Comparison of ENCODE assay signal across 24 cellular contexts in genomic region chr1:42318601-42319000, GRCh38. TPM values are rescaled to one million over a fixed set of nuclear protein-coding genes. Genes with fewer than 3 reads are reported as not detected.
DNase-seq lines count a peak whose midpoint lies in the region; ATAC-seq and TF ChIP-seq lines count a peak whose summit lies in the region.
"Had no signal": no experiment of that assay in that cellular context is flagged by ENCODE, and none has a peak within 500 bp of the region (broad histone marks: within the 10 kb centered on the region; RNA-seq: fewer than 3 reads in every experiment).

No MANE protein-coding gene starts in this region.

- no peak overlapping the region for H3K4me2 ChIP-seq in GM23248 (ENCODE audit: unreplicated experiment)

- peaks cover 43% of the 10 kb centered on the region for H3K4me1 ChIP-seq in GM23248 (ENCODE audit: insufficient read depth)

- H4K20me1 ChIP-seq in GM23248 (ENCODE audit: insufficient read depth): 0 out of 2 replicates have a peak, but pooled peaks cover 4% of the 10 kb centered on the region

- in situ Hi-C loops in GM23248 (cut with MboI): no loop called here

- H3K4me3 ChIP-seq in GM23248 (no peak overlapping the region), dorsolateral prefrontal cortex (peak overlapping the region in 1 of 59 donors; percentile 10), retinal pigment epithelial cell (ENCODE audit: low read length) (no peak overlapping the region)
- H3K4me3 ChIP-seq: SJSA1, tibial nerve had no signal

- no peak overlapping the region for H3K9ac ChIP-seq in GM23248

- no peaks in the 10 kb centered on the region for H3K36me3 ChIP-seq in GM23248 (ENCODE audit: low read depth)
- H3K36me3 ChIP-seq: SJSA1, tibial nerve had no signal

- peaks cover 39% of the 10 kb centered on the region for H3F3A ChIP-seq in GM23248 (ENCODE audit: insufficient read depth)

- no peaks in the 10 kb centered on the region for H3K27me3 ChIP-seq in GM23248 (replicated peaks; ENCODE audit: insufficient read depth)
- no peaks in the 10 kb centered on the region for H3K27me3 ChIP-seq in dorsolateral prefrontal cortex
- H3K27me3 ChIP-seq: SJSA1, tibial nerve had no signal

- H3K4me3 Mint-ChIP-seq in activated naive CD8-positive, alpha-beta T cell: no peak overlapping the region
- no peak overlapping the region for H3K4me3 Mint-ChIP-seq in activated naive CD8-positive, alpha-beta T cell treated with anti-CD3 and anti-CD28 coated beads, Interleukin-2, amount 50 U/mL, for 24 hours
- H3K4me3 Mint-ChIP-seq: H9, memory B cell had no signal

- peaks cover 97% of the 10 kb centered on the region for H3K79me2 ChIP-seq in GM23248 (ENCODE audit: insufficient read depth)

- no peak for TF ChIP-seq CTCF in dorsolateral prefrontal cortex (IDR thresholded peaks at IDR 0.05 in 54 of 56, conservative IDR thresholded peaks at IDR 0.05 in 2 of 56; ENCODE audit: low read depth in 1 of 56, partially characterized antibody in 56 of 56)
- no peak for TF ChIP-seq CTCF in retinal pigment epithelial cell (conservative IDR thresholded peaks at IDR 0.05; ENCODE audit: low read depth, low read length)

- intact Hi-C loops in dorsolateral prefrontal cortex (cut with DNase I): loop anchor here in 1 of 2 donors (10.0 kb wide), 1 partner anchor 54 kb away; no protein-coding TSS in a partner anchor

- H3K4me1 Mint-ChIP-seq in activated naive CD8-positive, alpha-beta T cell (ENCODE audit: low read depth): peaks cover 94% of the 10 kb centered on the region
- H3K4me1 Mint-ChIP-seq in activated naive CD8-positive, alpha-beta T cell treated with anti-CD3 and anti-CD28 coated beads, Interleukin-2, amount 50 U/mL, for 24 hours: peaks cover 95% of the 10 kb centered on the region

- H3K9me3 Mint-ChIP-seq in activated naive CD8-positive, alpha-beta T cell (ENCODE audit: low read depth): no peaks in the 10 kb centered on the region
- no peaks in the 10 kb centered on the region for H3K9me3 Mint-ChIP-seq in activated naive CD8-positive, alpha-beta T cell treated with anti-CD3 and anti-CD28 coated beads, Interleukin-2, amount 50 U/mL, for 24 hours
- H3K9me3 Mint-ChIP-seq: activated T-helper 2 cell treated with anti-CD3 and anti-CD28 coated beads, Interferon-gamma antibody, Interleukin-2, Interleukin-4, amounts not matched to agents 10 μg/mL and 5 μg/mL and 100 μg/mL, durations not matched to agents 14 hours and 24 hours and 36 hours; CD14-positive monocyte; H9; memory B cell had no signal

- H3K36me3 Mint-ChIP-seq in activated naive CD8-positive, alpha-beta T cell: peaks cover 9% of the 10 kb centered on the region
- H3K36me3 Mint-ChIP-seq in activated naive CD8-positive, alpha-beta T cell treated with anti-CD3 and anti-CD28 coated beads, Interleukin-2, amount 50 U/mL, for 24 hours (ENCODE audit: low read depth): peaks cover 10% of the 10 kb centered on the region

- H3K27ac ChIP-seq in GM23248: peak overlapping the region; percentile 45; the same call in 1 of the 2 replicates
- H3K27ac ChIP-seq in dorsolateral prefrontal cortex: peak overlapping the region in 51 of 59 donors; percentile 12 to 85 (median 64)
- H3K27ac ChIP-seq: SJSA1 had no signal

- H3K9me2 ChIP-seq in GM23248 (ENCODE audit: insufficient read depth): no peaks in the 10 kb centered on the region

- 42 to 49% methylated on average over 4 of the region's 4 CpGs for WGBS in GM23248 (ENCODE audit: low coverage in 1 of 2, low lambda C conversion rate in 2 of 2, missing lambda C conversion rate in 2 of 2), 2 experiments

- no peak overlapping the region for H2AFZ ChIP-seq in GM23248

- H3K27ac Mint-ChIP-seq in activated naive CD8-positive, alpha-beta T cell: peak overlapping the region; percentile 82
- H3K27ac Mint-ChIP-seq in activated naive CD8-positive, alpha-beta T cell treated with anti-CD3 and anti-CD28 coated beads, Interleukin-2, amount 50 U/mL, for 24 hours: no peak overlapping the region
- H3K27ac Mint-ChIP-seq: activated T-helper 2 cell treated with anti-CD3 and anti-CD28 coated beads, Interferon-gamma antibody, Interleukin-2, Interleukin-4, amounts not matched to agents 10 μg/mL and 5 μg/mL and 100 μg/mL, durations not matched to agents 14 hours and 24 hours and 36 hours; H9; memory B cell had no signal

- no peaks in the 10 kb centered on the region for H3K27me3 Mint-ChIP-seq in activated naive CD8-positive, alpha-beta T cell
- no peaks in the 10 kb centered on the region for H3K27me3 Mint-ChIP-seq in activated naive CD8-positive, alpha-beta T cell treated with anti-CD3 and anti-CD28 coated beads, Interleukin-2, amount 50 U/mL, for 24 hours
- H3K27me3 Mint-ChIP-seq: memory B cell had no signal

- DNase-seq in activated naive CD8-positive, alpha-beta T cell treated with anti-CD3 and anti-CD28 coated beads, Interleukin-2, amount 50 U/mL, for 24 hours: no peak
- DNase-seq in GM23248 (no peak), dorsolateral prefrontal cortex (no peak), retinal pigment epithelial cell (ENCODE audit: low read depth) (peak; percentile 79), mucosa of gallbladder (ENCODE audit: low spot score) (no peak)
- no peak for DNase-seq in activated CD4-positive, alpha-beta T cell treated with anti-CD3 and anti-CD28 coated beads for 48 hours
- DNase-seq in activated CD8-positive, alpha-beta memory T cell treated with anti-CD3 and anti-CD28 coated beads, Interleukin-2, amount 50 U/mL, for 48 hours: no peak
- DNase-seq: activated CD4-positive, CD25-positive, alpha-beta regulatory T cell treated with anti-CD3 and anti-CD28 coated beads, Interleukin-2, amount 50 U/mL, for 72 hours; amniotic stem cell; H9; Karpas-422; kidney; NCI-H1694; NCI-H526 treated with DMSO at 0.1 percent for 48 hours; retina; stimulated activated CD4-positive, alpha-beta T cell treated with anti-CD3 and anti-CD28 coated beads, Interleukin-12 subunit alpha, Interleukin-12 subunit beta, amount 100 ng/mL, for 4 hours; stimulated activated CD4-positive, alpha-beta T cell treated with anti-CD3 and anti-CD28 coated beads, Interleukin-4, amount 100 ng/mL, for 4 hours; stimulated activated naive CD4-positive, alpha-beta T cell treated with Interleukin-2 at 50 U/mL for 16 hours had no signal

- no peak for ATAC-seq in activated naive CD8-positive, alpha-beta T cell treated with anti-CD3 and anti-CD28 coated beads, Interleukin-2, amount 50 U/mL, for 24 hours

- H3K9me3 ChIP-seq in GM23248 (ENCODE audit: low read depth): no peaks in the 10 kb centered on the region
- H3K9me3 ChIP-seq: SJSA1, tibial nerve had no signal

RNA-seq across cellular contexts. Expression of gene FOXJ3, which starts 16.4 kb away (rescaled TPM):
- 23.1 and 23.6 TPM in 2 replicates for total RNA-seq in GM23248 (2014; rRNA removed; shearing (Covaris generic))
- 15.9 and 16.3 TPM in 2 replicates for polyA plus RNA-seq in GM23248 (2016; fragmentation: Nextera tagmentation; extraction: Ambion mirVana)
- total RNA-seq in dorsolateral prefrontal cortex: 10 to 100 TPM; 58.3 to 97.9 (median 76.4) TPM
- 39.4 TPM for total RNA-seq in mucosa of gallbladder
